ENCODE assay signal across 1 cellular context in genomic region chr2:47402805-47403691, GRCh38.
TF ChIP-seq lines count a peak whose summit lies in the region.

Gene MSH2 (plus strand): TSS chr2:47403156. CDS start chr2:47403192, 36 bp downstream.

TF ChIP-seq in HepG2, 621 proteins besides CTCF, POLR2A, EP300 and RAD21 (continued from another document and continues in another):
- TF ChIP-seq ZBTB2 (CRISPR knock-in tag; IDR thresholded peaks at IDR 0.05; ENCODE audit: low read depth) (peak; percentile 18; the same call in 1 of the 2 replicates), THAP8 (CRISPR knock-in tag; IDR thresholded peaks at IDR 0.05; ENCODE audit: borderline replicate concordance) (no peak), DBP (CRISPR knock-in tag; IDR thresholded peaks at IDR 0.05; ENCODE audit: not compliant biosample characterization) (peak; percentile 17), FOXM1 (CRISPR knock-in tag; IDR thresholded peaks at IDR 0.05) (no peak), ZNF687 (CRISPR knock-in tag; IDR thresholded peaks at IDR 0.05) (peak; percentile 99), IRF1 (CRISPR knock-in tag; IDR thresholded peaks at IDR 0.05; ENCODE audit: low read depth) (0 out of 2 replicates have a peak, but pooled peaks have one; percentile 65), ZKSCAN5 (CRISPR knock-in tag; IDR thresholded peaks at IDR 0.05) (peak; percentile 74; the same call in 1 of the 2 replicates), CBFB (CRISPR knock-in tag; IDR thresholded peaks at IDR 0.05) (peak; percentile 78), TBP (CRISPR knock-in tag; IDR thresholded peaks at IDR 0.05) (0 out of 2 replicates have a peak, but pooled peaks have one; percentile 61), NR3C1 (CRISPR knock-in tag; IDR thresholded peaks at IDR 0.05) (no peak), NFE2 (CRISPR knock-in tag; IDR thresholded peaks at IDR 0.05) (no peak; the same call in 1 of the 2 replicates), ESRRA (CRISPR knock-in tag; IDR thresholded peaks at IDR 0.05; ENCODE audit: low read depth) (peak; percentile 36; the same call in 1 of the 2 replicates), HOXD1 (CRISPR knock-in tag; IDR thresholded peaks at IDR 0.05) (peak; percentile 94), ELF3 (CRISPR knock-in tag; IDR thresholded peaks at IDR 0.05) (peak; percentile 64), FOXK1 (CRISPR knock-in tag; IDR thresholded peaks at IDR 0.05; ENCODE audit: borderline replicate concordance, low read depth) (peak; percentile 68; the same call in 1 of the 2 replicates), E2F2 (CRISPR knock-in tag; IDR thresholded peaks at IDR 0.05; ENCODE audit: borderline replicate concordance) (peak; percentile 95; the same call in 1 of the 2 replicates), NFATC3 (CRISPR knock-in tag; IDR thresholded peaks at IDR 0.05) (peak; percentile 32; the same call in 1 of the 2 replicates), KIAA2018 (CRISPR knock-in tag; IDR thresholded peaks at IDR 0.05; ENCODE audit: borderline replicate concordance) (0 out of 2 replicates have a peak, but pooled peaks have one; percentile 97), PREB (CRISPR knock-in tag; IDR thresholded peaks at IDR 0.05) (peak; percentile 95), SNRNP70 (IDR thresholded peaks at IDR 0.05; ENCODE audit: low read depth, low read length) (no peak), MAF1 (CRISPR knock-in tag; IDR thresholded peaks at IDR 0.05; ENCODE audit: borderline replicate concordance) (peak; percentile 95), KDM6A (CRISPR knock-in tag; IDR thresholded peaks at IDR 0.05; ENCODE audit: low read depth) (no peak), RBM22 (optimal IDR thresholded peaks at IDR 0.05; ENCODE audit: low read length) (no peak), KAT2B (IDR thresholded peaks at IDR 0.05; ENCODE audit: borderline replicate concordance, low read depth, low read length) (no peak), NKX3-1 (CRISPR knock-in tag; IDR thresholded peaks at IDR 0.05) (peak; percentile 97), GATA4 (IDR thresholded peaks at IDR 0.05; ENCODE audit: borderline replicate concordance, low read depth) (peak; percentile 65; the same call in 1 of the 2 replicates), TAF1 (CRISPR knock-in tag; IDR thresholded peaks at IDR 0.05) (peak; percentile 82), ZNF282 (IDR thresholded peaks at IDR 0.05; ENCODE audit: partially characterized antibody) (no peak), PITX1 (CRISPR knock-in tag; IDR thresholded peaks at IDR 0.05) (peak; percentile 88), RFX3 (CRISPR knock-in tag; IDR thresholded peaks at IDR 0.05) (peak; percentile 50; the same call in 1 of the 2 replicates), ZBTB1 (CRISPR knock-in tag; IDR thresholded peaks at IDR 0.05; ENCODE audit: borderline replicate concordance) (no peak; the same call in 1 of the 2 replicates), POLR2AphosphoS5 (IDR thresholded peaks at IDR 0.05; ENCODE audit: low read depth, low read length) (peak; percentile 93), TBX2 (CRISPR knock-in tag; IDR thresholded peaks at IDR 0.05; ENCODE audit: borderline replicate concordance) (peak; percentile 86), TRAFD1 (CRISPR knock-in tag; IDR thresholded peaks at IDR 0.05; ENCODE audit: borderline replicate concordance) (peak; percentile 89; the same call in 1 of the 2 replicates), ZNF674 (CRISPR knock-in tag; IDR thresholded peaks at IDR 0.05; ENCODE audit: low read depth) (peak; percentile 82; the same call in 1 of the 2 replicates), MAFG (CRISPR knock-in tag; IDR thresholded peaks at IDR 0.05) (no peak), DPF2 (CRISPR knock-in tag; IDR thresholded peaks at IDR 0.05; ENCODE audit: borderline replicate concordance, low read depth) (0 out of 2 replicates have a peak, but pooled peaks have one; percentile 13), KLF6 (CRISPR knock-in tag; IDR thresholded peaks at IDR 0.05) (peak; percentile 97), HNRNPH1 (optimal IDR thresholded peaks at IDR 0.05; ENCODE audit: low read depth, low read length) (no peak), ZEB1 (IDR thresholded peaks at IDR 0.05; ENCODE audit: insufficient replicate concordance, low read depth) (peak; percentile 6), ZMYM4 (CRISPR knock-in tag; IDR thresholded peaks at IDR 0.05) (peak; percentile 92), SYNCRIP (IDR thresholded peaks at IDR 0.05; ENCODE audit: insufficient read depth, low read depth, low read length) (no peak)
